Comparison of ENCODE assay signal across 13 cellular contexts in the genomic region with DNA sequence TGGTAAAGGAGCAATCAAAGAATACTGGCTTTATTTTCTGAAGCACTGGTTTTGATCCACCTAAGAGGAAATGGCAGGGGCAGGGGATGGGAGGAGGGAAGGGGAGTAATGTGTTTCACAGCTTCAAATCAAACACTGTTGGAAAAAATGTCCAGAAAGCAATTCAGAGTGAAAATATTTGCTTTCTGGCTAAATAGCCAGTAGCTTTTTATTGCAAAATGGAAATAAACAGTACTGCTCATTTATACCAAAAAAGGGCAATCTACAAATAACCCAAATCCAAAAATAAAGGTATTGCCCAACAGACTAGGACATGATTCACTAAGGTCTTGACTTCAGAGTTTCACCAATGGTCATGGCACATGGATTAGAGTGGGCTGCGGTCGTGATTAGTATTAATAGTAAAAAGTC.
DNase-seq lines count a peak whose midpoint lies in the region; ATAC-seq, FAIRE-seq and TF ChIP-seq lines count a peak whose summit lies in the region.
"Had no signal": no experiment of that assay in that cellular context is flagged by ENCODE, and none has a peak within 500 bp of the region (broad histone marks: within the 10 kb centered on the region; RNA-seq: fewer than 3 reads in every experiment).

No MANE protein-coding gene starts in this region.

- TF ChIP-seq CTCF in astrocyte (IDR thresholded peaks at IDR 0.05; ENCODE audit: insufficient read depth, low read depth, low read length), result no peak
- TF ChIP-seq CTCF in tibial artery (IDR thresholded peaks at IDR 0.05), result no peak
- no peak for TF ChIP-seq CTCF in WTC11 (IDR thresholded peaks at IDR 0.05)

- H3K9me3 ChIP-seq in astrocyte (ENCODE audit: insufficient read depth, low read depth, low read length), result no peaks in the 10 kb centered on the region
- H3K9me3 ChIP-seq in tibial artery, result no peaks in the 10 kb centered on the region
- H3K9me3 ChIP-seq: suprapubic skin had no signal

- H3K36me3 Mint-ChIP-seq in astrocyte (ENCODE audit: low read depth, unreplicated experiment), result no peaks in the 10 kb centered on the region
- H3K36me3 Mint-ChIP-seq in WTC11, result no peaks in the 10 kb centered on the region
- H3K36me3 Mint-ChIP-seq: activated naive CD8-positive, alpha-beta T cell had no signal

- H3K9me3 Mint-ChIP-seq in astrocyte (ENCODE audit: unreplicated experiment) (peaks cover under 1% of the 10 kb centered on the region), WTC11 (peaks cover under 1% of the 10 kb centered on the region)

- intact Hi-C loops in tibial artery (cut with DNase I; ENCODE audit: low total_unique reads), result no loop called here

- peaks cover 54% of the 10 kb centered on the region for H3K4me1 Mint-ChIP-seq in astrocyte (ENCODE audit: low read depth, unreplicated experiment)
- H3K4me1 Mint-ChIP-seq in WTC11, result peaks cover 2% of the 10 kb centered on the region; the same call in 1 of the 2 replicates

- H2AFZ ChIP-seq in astrocyte (ENCODE audit: low read depth, low read length), result no peak overlapping the region

- H3K4me3 Mint-ChIP-seq in astrocyte (ENCODE audit: unreplicated experiment) (no peak overlapping the region), WTC11 (no peak overlapping the region)
- H3K4me3 Mint-ChIP-seq: activated naive CD8-positive, alpha-beta T cell had no signal

- POLR2A ChIA-PET in WTC11 (lab: Charles Lee), result no interaction called here

- no peak overlapping the region for H3K4me3 ChIP-seq in astrocyte (ENCODE audit: insufficient read depth, low read depth, low read length)
- H3K4me3 ChIP-seq in tibial artery, result no peak overlapping the region
- H3K4me3 ChIP-seq: GM12878, K562, suprapubic skin had no signal

- DNase-seq in HT1080 (ENCODE audit: low read depth), result peak; percentile 18
- peak; percentile 66 for DNase-seq in astrocyte (ENCODE audit: low read depth)
- DNase-seq in iris pigment epithelial cell (ENCODE audit: low read depth), result peak; percentile 76
- DNase-seq in tibial artery, result no peak
- no peak for DNase-seq in WTC11 (ENCODE audit: low spot score)
- DNase-seq in NCI-H2171 (lab: John Stamatoyannopoulos, UW), result no peak
- DNase-seq: NCI-H2107 had no signal

- H3K27me3 Mint-ChIP-seq in astrocyte (ENCODE audit: low read depth, unreplicated experiment), result no peaks in the 10 kb centered on the region
- H3K27me3 Mint-ChIP-seq in WTC11 (ENCODE audit: low read depth), result no peaks in the 10 kb centered on the region

- H3K27ac Mint-ChIP-seq in astrocyte (ENCODE audit: unreplicated experiment) (peak overlapping the region; percentile 91), WTC11 (no peak overlapping the region)
- H3K27ac Mint-ChIP-seq: activated naive CD8-positive, alpha-beta T cell had no signal

- CTCF ChIA-PET in WTC11 (lab: Charles Lee), result no interaction called here

- H3K27me3 ChIP-seq in astrocyte (ENCODE audit: insufficient read depth, low read length) (no peaks in the 10 kb centered on the region), tibial artery (no peaks in the 10 kb centered on the region)
- H3K27me3 ChIP-seq: suprapubic skin had no signal

- no peaks in the 10 kb centered on the region for H4K20me1 ChIP-seq in astrocyte (ENCODE audit: insufficient read depth, low read length)

- H3K4me1 ChIP-seq in astrocyte (ENCODE audit: insufficient read depth, low read length) (peaks cover 27% of the 10 kb centered on the region), tibial artery (peaks cover 0 to 49% (median 13%) of the 10 kb centered on the region in 4 donors)
- H3K4me1 ChIP-seq: suprapubic skin had no signal

- H3K9ac ChIP-seq in astrocyte (ENCODE audit: low read length), result peak overlapping the region; percentile 58

- H3K36me3 ChIP-seq in astrocyte (ENCODE audit: insufficient read depth, low read length) (no peaks in the 10 kb centered on the region), tibial artery (no peaks in the 10 kb centered on the region)
- H3K36me3 ChIP-seq: suprapubic skin had no signal

- no peak for ATAC-seq in WTC11
- no peak for ATAC-seq in GM18858 (IDR thresholded peaks at IDR 0.05; ENCODE audit: unreplicated experiment)
- ATAC-seq in HG02610 (IDR thresholded peaks at IDR 0.05; ENCODE audit: unreplicated experiment), result no peak
- ATAC-seq: GM12878, K562 had no signal

- peak; percentile 74 for FAIRE-seq in astrocyte (lab: Jason Lieb, UNC)
- FAIRE-seq: GM12878, K562 had no signal

- H3K79me2 ChIP-seq in astrocyte (ENCODE audit: insufficient read depth, low read length), result no peaks in the 10 kb centered on the region

- H3K27ac ChIP-seq in astrocyte (ENCODE audit: low read depth, low read length) (peak overlapping the region; percentile 86), tibial artery (peak overlapping the region; percentile 59 to 75)
- H3K27ac ChIP-seq: suprapubic skin had no signal

- peak overlapping the region; percentile 55 for H3K4me2 ChIP-seq in astrocyte (ENCODE audit: low read length)

TF ChIP-seq in WTC11, 78 proteins besides CTCF, POLR2A, EP300 and RAD21 (continues in another document):
- TF ChIP-seq ZBTB21 (CRISPR knock-in tag; IDR thresholded peaks at IDR 0.05; ENCODE audit: borderline replicate concordance), result no peak
- TF ChIP-seq MAX (CRISPR knock-in tag; IDR thresholded peaks at IDR 0.05), result no peak
- no peak for TF ChIP-seq CREM (CRISPR knock-in tag; IDR thresholded peaks at IDR 0.05)
- TF ChIP-seq SOX15 (CRISPR knock-in tag; IDR thresholded peaks at IDR 0.05), result no peak
- TF ChIP-seq, protein P1, sequence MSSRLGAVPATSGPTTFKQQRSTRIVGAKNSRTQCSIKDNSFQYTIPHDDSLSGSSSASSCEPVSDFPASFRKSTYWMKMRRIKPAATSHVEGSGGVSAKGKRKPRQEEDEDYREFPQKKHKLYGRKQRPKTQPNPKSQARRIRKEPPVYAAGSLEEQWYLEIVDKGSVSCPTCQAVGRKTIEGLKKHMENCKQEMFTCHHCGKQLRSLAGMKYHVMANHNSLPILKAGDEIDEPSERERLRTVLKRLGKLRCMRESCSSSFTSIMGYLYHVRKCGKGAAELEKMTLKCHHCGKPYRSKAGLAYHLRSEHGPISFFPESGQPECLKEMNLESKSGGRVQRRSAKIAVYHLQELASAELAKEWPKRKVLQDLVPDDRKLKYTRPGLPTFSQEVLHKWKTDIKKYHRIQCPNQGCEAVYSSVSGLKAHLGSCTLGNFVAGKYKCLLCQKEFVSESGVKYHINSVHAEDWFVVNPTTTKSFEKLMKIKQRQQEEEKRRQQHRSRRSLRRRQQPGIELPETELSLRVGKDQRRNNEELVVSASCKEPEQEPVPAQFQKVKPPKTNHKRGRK (CRISPR knock-in tag; IDR thresholded peaks at IDR 0.05; ENCODE audit: borderline replicate concordance), result no peak
- no peak for TF ChIP-seq ZNF532 (CRISPR knock-in tag; IDR thresholded peaks at IDR 0.05; ENCODE audit: borderline replicate concordance)
- TF ChIP-seq NFYB (CRISPR knock-in tag; conservative IDR thresholded peaks at IDR 0.05; ENCODE audit: low read depth), result no peak
- no peak for TF ChIP-seq CREB1 (CRISPR knock-in tag; IDR thresholded peaks at IDR 0.05)
- TF ChIP-seq E2F1 (CRISPR knock-in tag; IDR thresholded peaks at IDR 0.05), result no peak
- no peak for TF ChIP-seq SMAD3 (CRISPR knock-in tag; IDR thresholded peaks at IDR 0.05; ENCODE audit: borderline replicate concordance)
- no peak for TF ChIP-seq CBFB (CRISPR knock-in tag; IDR thresholded peaks at IDR 0.05; ENCODE audit: low read depth)
- no peak for TF ChIP-seq MXD4 (CRISPR knock-in tag; IDR thresholded peaks at IDR 0.05; ENCODE audit: borderline replicate concordance)
- no peak for TF ChIP-seq HMGA2 (CRISPR knock-in tag; IDR thresholded peaks at IDR 0.05)
- TF ChIP-seq JUN (CRISPR knock-in tag; IDR thresholded peaks at IDR 0.05), result no peak

Comparison
In these comparisons a context has a peak if more than half of its experiments do, and no peak if none do; other contexts are left out.
1. DNase-seq: peak in HT1080 (single experiment), astrocyte (single experiment) and iris pigment epithelial cell (single experiment); none in tibial artery (0 of 2), WTC11 (single experiment) and NCI-H2171 (single experiment).